12 cellular contexts compared by ENCODE assay signal in the genomic region with DNA sequence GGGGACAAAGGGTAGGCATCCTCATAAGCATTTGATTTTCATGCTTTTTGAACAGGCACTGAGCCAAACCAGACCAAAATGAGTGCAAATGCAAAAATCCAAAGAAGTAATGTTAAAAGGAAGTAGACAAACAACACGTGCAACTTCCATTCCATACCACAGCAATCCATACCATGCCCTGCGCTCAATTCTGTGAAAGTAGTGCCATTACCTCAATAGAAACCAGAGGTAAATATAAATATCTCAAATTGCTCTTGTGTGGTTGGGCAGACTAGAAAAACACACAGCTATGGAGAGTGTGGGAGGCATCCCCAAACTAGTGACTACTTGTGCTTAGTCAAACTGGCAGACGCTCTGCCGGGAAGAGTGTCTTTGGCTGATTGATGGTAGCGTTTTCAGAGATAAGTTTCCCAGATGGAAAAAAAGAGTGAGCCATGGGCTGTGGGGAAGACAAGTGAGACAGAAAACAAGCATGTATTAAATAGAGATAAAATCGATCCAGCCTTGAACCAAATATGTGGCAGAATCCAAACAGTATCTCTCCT.
A peak's percentile ranks its signal among the peaks of the same experiment; 100 is the strongest.
DNase-seq lines count a peak whose midpoint lies in the region; ATAC-seq and TF ChIP-seq lines count a peak whose summit lies in the region.
"Had no signal": no experiment of that assay in that cellular context is flagged by ENCODE, and none has a peak within 500 bp of the region (broad histone marks: within the 10 kb centered on the region; RNA-seq: fewer than 3 reads in every experiment).

No MANE protein-coding gene starts in this region.

- peak overlapping the region; percentile 69 for H3K27ac ChIP-seq in OCI-LY7 (ENCODE audit: low read depth, low read length, poor library complexity, severe bottlenecking)
- no peak overlapping the region for H3K27ac ChIP-seq in upper lobe of right lung
- H3K27ac ChIP-seq: transverse colon had no signal

- intact Hi-C loops in OCI-LY7 (cut with micrococcal nuclease; ENCODE audit: unreplicated experiment) (loop anchor here (2.0 to 5.0 kb wide), 4 partner anchors 93 to 417 kb away; no protein-coding TSS in a partner anchor), upper lobe of right lung (cut with DNase I) (no loop called here)

- no peaks in the 10 kb centered on the region for H3K9me2 ChIP-seq in OCI-LY7 (ENCODE audit: insufficient read depth, low read length)

- ATAC-seq in HG03442 (IDR thresholded peaks at IDR 0.05; ENCODE audit: unreplicated experiment), result peak; percentile 31
- ATAC-seq in GM19467 (IDR thresholded peaks at IDR 0.05; ENCODE audit: unreplicated experiment), result no peak
- ATAC-seq in upper lobe of right lung, result no peak

- DNase-seq in COLO668 (lab: John Stamatoyannopoulos, UW; ENCODE audit: unreplicated experiment), result peak; percentile 39
- DNase-seq in OCI-LY7 (ENCODE audit: low spot score), result peak; percentile 26
- DNase-seq in fibroblast of pulmonary artery (ENCODE audit: low read depth), result peak; percentile 26
- no peak for DNase-seq in stimulated activated naive CD4-positive, alpha-beta T cell (lab: John Stamatoyannopoulos, UW)
- DNase-seq in RKO (ENCODE audit: low spot score), result no peak
- DNase-seq in upper lobe of right lung, result no peak
- DNase-seq: activated CD8-positive, alpha-beta memory T cell treated with anti-CD3 and anti-CD28 coated beads, Interleukin-2, amount 50 U/mL, for 4 hours; HCEC 1CT; T1000 had no signal

- CTCF ChIA-PET in OCI-LY7 (lab: Charles Lee; ENCODE audit: unreplicated experiment), result interaction anchor here (1.0 kb wide), 1 partner anchor 10 kb away, joined by 3 read pairs; no protein-coding TSS in a partner anchor

- no peaks in the 10 kb centered on the region for H3K27me3 ChIP-seq in upper lobe of right lung

- H3K4me3 ChIP-seq in OCI-LY7 (ENCODE audit: low read depth, low read length, poor library complexity, severe bottlenecking), result peak overlapping the region; percentile 69
- H3K4me3 ChIP-seq in fibroblast of pulmonary artery (replicated peaks; ENCODE audit: low read depth, low read length), result no peak overlapping the region
- no peak overlapping the region for H3K4me3 ChIP-seq in upper lobe of right lung
- H3K4me3 ChIP-seq: transverse colon had no signal

- peaks cover 79% of the 10 kb centered on the region for H3K4me1 ChIP-seq in OCI-LY7 (ENCODE audit: insufficient read depth, low read length, poor library complexity, severe bottlenecking)
- peaks cover 4% of the 10 kb centered on the region for H3K4me1 ChIP-seq in upper lobe of right lung

- BruUV-seq in OCI-LY7 (replicated peaks; lab: Mats Ljungman, UMichigan), result no TSS peak

- H3K36me3 ChIP-seq in OCI-LY7 (ENCODE audit: insufficient read depth, low read length) (0 out of 2 replicates have a peak, but pooled peaks cover 3% of the 10 kb centered on the region), upper lobe of right lung (no peaks in the 10 kb centered on the region)
- H3K36me3 ChIP-seq: transverse colon had no signal

- H3K9me3 ChIP-seq in OCI-LY7 (ENCODE audit: low read length) (no peaks in the 10 kb centered on the region), upper lobe of right lung (no peaks in the 10 kb centered on the region)
- H3K9me3 ChIP-seq: transverse colon had no signal

- H3K4me2 ChIP-seq in OCI-LY7 (ENCODE audit: low read length), result peak overlapping the region; percentile 82

- POLR2A ChIA-PET in OCI-LY7 (lab: Charles Lee), result interaction anchor here (0.5 to 1.7 kb wide), 9 partner anchors 8 to 514 kb away, joined by 3 to 8 read pairs (median 4); no protein-coding TSS in a partner anchor

- peak overlapping the region; percentile 38; the same call in 1 of the 2 replicates for H2AFZ ChIP-seq in OCI-LY7 (ENCODE audit: low read length)

- peaks cover 42% of the 10 kb centered on the region for H3K79me2 ChIP-seq in OCI-LY7 (ENCODE audit: insufficient read depth, low read depth, low read length)

- no peaks in the 10 kb centered on the region for H4K20me1 ChIP-seq in OCI-LY7 (ENCODE audit: insufficient read depth, low read length)

- TF ChIP-seq CTCF in OCI-LY7 (conservative IDR thresholded peaks at IDR 0.05; ENCODE audit: low read length) (no peak), fibroblast of pulmonary artery (IDR thresholded peaks at IDR 0.05; ENCODE audit: low read length, missing control alignments) (no peak), upper lobe of right lung (IDR thresholded peaks at IDR 0.05) (no peak)

Comparison
In these comparisons a context has a peak if more than half of its experiments do, and no peak if none do; other contexts are left out.
1. DNase-seq: peak in COLO668 (single experiment), OCI-LY7 (single experiment) and fibroblast of pulmonary artery (single experiment); none in stimulated activated naive CD4-positive, alpha-beta T cell (0 of 6), RKO (single experiment) and upper lobe of right lung (single experiment).